Comparison of ENCODE assay signal across 1 cellular context in the genomic region with DNA sequence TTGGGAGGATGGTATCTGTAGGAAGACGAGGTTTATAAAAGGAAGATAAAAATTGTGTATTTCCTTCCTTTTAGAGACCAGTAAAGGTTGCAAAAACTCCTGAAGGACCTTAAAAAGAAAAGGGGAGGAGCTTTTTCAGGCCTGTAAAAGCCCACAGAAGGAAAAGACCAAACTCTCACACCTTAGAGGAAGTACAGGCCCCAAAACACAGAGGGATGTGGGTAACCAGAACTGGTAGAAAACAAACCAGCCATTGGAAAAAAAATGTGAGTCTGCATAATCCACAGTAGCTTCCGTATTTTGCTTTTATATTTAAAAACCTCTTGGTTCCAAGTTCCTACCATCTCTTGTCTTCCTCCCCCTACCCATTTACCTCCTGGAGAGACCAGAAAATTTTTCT.
TF ChIP-seq lines count a peak whose summit lies in the region.

No MANE protein-coding gene starts in this region.

TF ChIP-seq in GM12878, 131 proteins besides CTCF, POLR2A, EP300 and RAD21:
- TF ChIP-seq, protein P1, sequence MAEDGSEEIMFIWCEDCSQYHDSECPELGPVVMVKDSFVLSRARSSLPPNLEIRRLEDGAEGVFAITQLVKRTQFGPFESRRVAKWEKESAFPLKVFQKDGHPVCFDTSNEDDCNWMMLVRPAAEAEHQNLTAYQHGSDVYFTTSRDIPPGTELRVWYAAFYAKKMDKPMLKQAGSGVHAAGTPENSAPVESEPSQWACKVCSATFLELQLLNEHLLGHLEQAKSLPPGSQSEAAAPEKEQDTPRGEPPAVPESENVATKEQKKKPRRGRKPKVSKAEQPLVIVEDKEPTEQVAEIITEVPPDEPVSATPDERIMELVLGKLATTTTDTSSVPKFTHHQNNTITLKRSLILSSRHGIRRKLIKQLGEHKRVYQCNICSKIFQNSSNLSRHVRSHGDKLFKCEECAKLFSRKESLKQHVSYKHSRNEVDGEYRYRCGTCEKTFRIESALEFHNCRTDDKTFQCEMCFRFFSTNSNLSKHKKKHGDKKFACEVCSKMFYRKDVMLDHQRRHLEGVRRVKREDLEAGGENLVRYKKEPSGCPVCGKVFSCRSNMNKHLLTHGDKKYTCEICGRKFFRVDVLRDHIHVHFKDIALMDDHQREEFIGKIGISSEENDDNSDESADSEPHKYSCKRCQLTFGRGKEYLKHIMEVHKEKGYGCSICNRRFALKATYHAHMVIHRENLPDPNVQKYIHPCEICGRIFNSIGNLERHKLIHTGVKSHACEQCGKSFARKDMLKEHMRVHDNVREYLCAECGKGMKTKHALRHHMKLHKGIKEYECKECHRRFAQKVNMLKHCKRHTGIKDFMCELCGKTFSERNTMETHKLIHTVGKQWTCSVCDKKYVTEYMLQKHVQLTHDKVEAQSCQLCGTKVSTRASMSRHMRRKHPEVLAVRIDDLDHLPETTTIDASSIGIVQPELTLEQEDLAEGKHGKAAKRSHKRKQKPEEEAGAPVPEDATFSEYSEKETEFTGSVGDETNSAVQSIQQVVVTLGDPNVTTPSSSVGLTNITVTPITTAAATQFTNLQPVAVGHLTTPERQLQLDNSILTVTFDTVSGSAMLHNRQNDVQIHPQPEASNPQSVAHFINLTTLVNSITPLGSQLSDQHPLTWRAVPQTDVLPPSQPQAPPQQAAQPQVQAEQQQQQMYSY (CRISPR knock-in tag; IDR thresholded peaks at IDR 0.05) = no peak
- no peak for TF ChIP-seq IKZF1 (conservative IDR thresholded peaks at IDR 0.05)
- no peak for TF ChIP-seq RAD51 (IDR thresholded peaks at IDR 0.05)
- TF ChIP-seq, protein P2, sequence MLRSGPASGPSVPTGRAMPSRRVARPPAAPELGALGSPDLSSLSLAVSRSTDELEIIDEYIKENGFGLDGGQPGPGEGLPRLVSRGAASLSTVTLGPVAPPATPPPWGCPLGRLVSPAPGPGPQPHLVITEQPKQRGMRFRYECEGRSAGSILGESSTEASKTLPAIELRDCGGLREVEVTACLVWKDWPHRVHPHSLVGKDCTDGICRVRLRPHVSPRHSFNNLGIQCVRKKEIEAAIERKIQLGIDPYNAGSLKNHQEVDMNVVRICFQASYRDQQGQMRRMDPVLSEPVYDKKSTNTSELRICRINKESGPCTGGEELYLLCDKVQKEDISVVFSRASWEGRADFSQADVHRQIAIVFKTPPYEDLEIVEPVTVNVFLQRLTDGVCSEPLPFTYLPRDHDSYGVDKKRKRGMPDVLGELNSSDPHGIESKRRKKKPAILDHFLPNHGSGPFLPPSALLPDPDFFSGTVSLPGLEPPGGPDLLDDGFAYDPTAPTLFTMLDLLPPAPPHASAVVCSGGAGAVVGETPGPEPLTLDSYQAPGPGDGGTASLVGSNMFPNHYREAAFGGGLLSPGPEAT (IDR thresholded peaks at IDR 0.05; ENCODE audit: low read depth) = no peak
- TF ChIP-seq, protein P3, sequence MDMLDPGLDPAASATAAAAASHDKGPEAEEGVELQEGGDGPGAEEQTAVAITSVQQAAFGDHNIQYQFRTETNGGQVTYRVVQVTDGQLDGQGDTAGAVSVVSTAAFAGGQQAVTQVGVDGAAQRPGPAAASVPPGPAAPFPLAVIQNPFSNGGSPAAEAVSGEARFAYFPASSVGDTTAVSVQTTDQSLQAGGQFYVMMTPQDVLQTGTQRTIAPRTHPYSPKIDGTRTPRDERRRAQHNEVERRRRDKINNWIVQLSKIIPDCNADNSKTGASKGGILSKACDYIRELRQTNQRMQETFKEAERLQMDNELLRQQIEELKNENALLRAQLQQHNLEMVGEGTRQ (IDR thresholded peaks at IDR 0.05; ENCODE audit: borderline replicate concordance, low read depth, low read length) = no peak
- TF ChIP-seq, protein P4, sequence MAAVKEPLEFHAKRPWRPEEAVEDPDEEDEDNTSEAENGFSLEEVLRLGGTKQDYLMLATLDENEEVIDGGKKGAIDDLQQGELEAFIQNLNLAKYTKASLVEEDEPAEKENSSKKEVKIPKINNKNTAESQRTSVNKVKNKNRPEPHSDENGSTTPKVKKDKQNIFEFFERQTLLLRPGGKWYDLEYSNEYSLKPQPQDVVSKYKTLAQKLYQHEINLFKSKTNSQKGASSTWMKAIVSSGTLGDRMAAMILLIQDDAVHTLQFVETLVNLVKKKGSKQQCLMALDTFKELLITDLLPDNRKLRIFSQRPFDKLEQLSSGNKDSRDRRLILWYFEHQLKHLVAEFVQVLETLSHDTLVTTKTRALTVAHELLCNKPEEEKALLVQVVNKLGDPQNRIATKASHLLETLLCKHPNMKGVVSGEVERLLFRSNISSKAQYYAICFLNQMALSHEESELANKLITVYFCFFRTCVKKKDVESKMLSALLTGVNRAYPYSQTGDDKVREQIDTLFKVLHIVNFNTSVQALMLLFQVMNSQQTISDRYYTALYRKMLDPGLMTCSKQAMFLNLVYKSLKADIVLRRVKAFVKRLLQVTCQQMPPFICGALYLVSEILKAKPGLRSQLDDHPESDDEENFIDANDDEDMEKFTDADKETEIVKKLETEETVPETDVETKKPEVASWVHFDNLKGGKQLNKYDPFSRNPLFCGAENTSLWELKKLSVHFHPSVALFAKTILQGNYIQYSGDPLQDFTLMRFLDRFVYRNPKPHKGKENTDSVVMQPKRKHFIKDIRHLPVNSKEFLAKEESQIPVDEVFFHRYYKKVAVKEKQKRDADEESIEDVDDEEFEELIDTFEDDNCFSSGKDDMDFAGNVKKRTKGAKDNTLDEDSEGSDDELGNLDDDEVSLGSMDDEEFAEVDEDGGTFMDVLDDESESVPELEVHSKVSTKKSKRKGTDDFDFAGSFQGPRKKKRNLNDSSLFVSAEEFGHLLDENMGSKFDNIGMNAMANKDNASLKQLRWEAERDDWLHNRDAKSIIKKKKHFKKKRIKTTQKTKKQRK (IDR thresholded peaks at IDR 0.05; ENCODE audit: low read depth, low read length) = no peak
- no peak for TF ChIP-seq WRNIP1 (IDR thresholded peaks at IDR 0.05; ENCODE audit: borderline replicate concordance, low read depth, low read length)
- no peak for TF ChIP-seq SIX5 (IDR thresholded peaks at IDR 0.05; ENCODE audit: low read depth, low read length, severe bottlenecking)
- TF ChIP-seq FOXK2 (IDR thresholded peaks at IDR 0.05) = no peak
- no peak for TF ChIP-seq STAT1 (conservative IDR thresholded peaks at IDR 0.05)
- TF ChIP-seq PAX8 (IDR thresholded peaks at IDR 0.05) = no peak
- no peak for TF ChIP-seq FOXM1 (IDR thresholded peaks at IDR 0.05; ENCODE audit: low read depth, low read length)
- TF ChIP-seq BACH1 (IDR thresholded peaks at IDR 0.05; ENCODE audit: borderline replicate concordance) = no peak
- TF ChIP-seq SMC3 (IDR thresholded peaks at IDR 0.05; ENCODE audit: borderline replicate concordance, low read length) = no peak
- TF ChIP-seq ZBED1 (IDR thresholded peaks at IDR 0.05; ENCODE audit: borderline replicate concordance) = no peak
